Comparison of ENCODE assay signal across 1 cellular context in genomic region chr21:33201945-33202344, GRCh38.
TF ChIP-seq lines count a peak whose summit lies in the region.

No MANE protein-coding gene starts in this region.

TF ChIP-seq in GM23338, 12 proteins besides CTCF, POLR2A, EP300 and RAD21 (continued from another document):
- TF ChIP-seq, protein P1, sequence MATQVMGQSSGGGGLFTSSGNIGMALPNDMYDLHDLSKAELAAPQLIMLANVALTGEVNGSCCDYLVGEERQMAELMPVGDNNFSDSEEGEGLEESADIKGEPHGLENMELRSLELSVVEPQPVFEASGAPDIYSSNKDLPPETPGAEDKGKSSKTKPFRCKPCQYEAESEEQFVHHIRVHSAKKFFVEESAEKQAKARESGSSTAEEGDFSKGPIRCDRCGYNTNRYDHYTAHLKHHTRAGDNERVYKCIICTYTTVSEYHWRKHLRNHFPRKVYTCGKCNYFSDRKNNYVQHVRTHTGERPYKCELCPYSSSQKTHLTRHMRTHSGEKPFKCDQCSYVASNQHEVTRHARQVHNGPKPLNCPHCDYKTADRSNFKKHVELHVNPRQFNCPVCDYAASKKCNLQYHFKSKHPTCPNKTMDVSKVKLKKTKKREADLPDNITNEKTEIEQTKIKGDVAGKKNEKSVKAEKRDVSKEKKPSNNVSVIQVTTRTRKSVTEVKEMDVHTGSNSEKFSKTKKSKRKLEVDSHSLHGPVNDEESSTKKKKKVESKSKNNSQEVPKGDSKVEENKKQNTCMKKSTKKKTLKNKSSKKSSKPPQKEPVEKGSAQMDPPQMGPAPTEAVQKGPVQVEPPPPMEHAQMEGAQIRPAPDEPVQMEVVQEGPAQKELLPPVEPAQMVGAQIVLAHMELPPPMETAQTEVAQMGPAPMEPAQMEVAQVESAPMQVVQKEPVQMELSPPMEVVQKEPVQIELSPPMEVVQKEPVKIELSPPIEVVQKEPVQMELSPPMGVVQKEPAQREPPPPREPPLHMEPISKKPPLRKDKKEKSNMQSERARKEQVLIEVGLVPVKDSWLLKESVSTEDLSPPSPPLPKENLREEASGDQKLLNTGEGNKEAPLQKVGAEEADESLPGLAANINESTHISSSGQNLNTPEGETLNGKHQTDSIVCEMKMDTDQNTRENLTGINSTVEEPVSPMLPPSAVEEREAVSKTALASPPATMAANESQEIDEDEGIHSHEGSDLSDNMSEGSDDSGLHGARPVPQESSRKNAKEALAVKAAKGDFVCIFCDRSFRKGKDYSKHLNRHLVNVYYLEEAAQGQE (IDR thresholded peaks at IDR 0.05; ENCODE audit: unreplicated experiment), result no peak
- TF ChIP-seq EZH2 (IDR thresholded peaks at IDR 0.05; ENCODE audit: low read depth, unreplicated experiment), result no peak
- no peak for TF ChIP-seq EZH2phosphoT487 (IDR thresholded peaks at IDR 0.05; ENCODE audit: unreplicated experiment)
- no peak for TF ChIP-seq NANOG (IDR thresholded peaks at IDR 0.05; ENCODE audit: borderline replicate concordance)
- TF ChIP-seq JUNB (IDR thresholded peaks at IDR 0.05; ENCODE audit: unreplicated experiment), result no peak
- no peak for TF ChIP-seq STAT1 (IDR thresholded peaks at IDR 0.05; ENCODE audit: unreplicated experiment)
- TF ChIP-seq, protein P2, sequence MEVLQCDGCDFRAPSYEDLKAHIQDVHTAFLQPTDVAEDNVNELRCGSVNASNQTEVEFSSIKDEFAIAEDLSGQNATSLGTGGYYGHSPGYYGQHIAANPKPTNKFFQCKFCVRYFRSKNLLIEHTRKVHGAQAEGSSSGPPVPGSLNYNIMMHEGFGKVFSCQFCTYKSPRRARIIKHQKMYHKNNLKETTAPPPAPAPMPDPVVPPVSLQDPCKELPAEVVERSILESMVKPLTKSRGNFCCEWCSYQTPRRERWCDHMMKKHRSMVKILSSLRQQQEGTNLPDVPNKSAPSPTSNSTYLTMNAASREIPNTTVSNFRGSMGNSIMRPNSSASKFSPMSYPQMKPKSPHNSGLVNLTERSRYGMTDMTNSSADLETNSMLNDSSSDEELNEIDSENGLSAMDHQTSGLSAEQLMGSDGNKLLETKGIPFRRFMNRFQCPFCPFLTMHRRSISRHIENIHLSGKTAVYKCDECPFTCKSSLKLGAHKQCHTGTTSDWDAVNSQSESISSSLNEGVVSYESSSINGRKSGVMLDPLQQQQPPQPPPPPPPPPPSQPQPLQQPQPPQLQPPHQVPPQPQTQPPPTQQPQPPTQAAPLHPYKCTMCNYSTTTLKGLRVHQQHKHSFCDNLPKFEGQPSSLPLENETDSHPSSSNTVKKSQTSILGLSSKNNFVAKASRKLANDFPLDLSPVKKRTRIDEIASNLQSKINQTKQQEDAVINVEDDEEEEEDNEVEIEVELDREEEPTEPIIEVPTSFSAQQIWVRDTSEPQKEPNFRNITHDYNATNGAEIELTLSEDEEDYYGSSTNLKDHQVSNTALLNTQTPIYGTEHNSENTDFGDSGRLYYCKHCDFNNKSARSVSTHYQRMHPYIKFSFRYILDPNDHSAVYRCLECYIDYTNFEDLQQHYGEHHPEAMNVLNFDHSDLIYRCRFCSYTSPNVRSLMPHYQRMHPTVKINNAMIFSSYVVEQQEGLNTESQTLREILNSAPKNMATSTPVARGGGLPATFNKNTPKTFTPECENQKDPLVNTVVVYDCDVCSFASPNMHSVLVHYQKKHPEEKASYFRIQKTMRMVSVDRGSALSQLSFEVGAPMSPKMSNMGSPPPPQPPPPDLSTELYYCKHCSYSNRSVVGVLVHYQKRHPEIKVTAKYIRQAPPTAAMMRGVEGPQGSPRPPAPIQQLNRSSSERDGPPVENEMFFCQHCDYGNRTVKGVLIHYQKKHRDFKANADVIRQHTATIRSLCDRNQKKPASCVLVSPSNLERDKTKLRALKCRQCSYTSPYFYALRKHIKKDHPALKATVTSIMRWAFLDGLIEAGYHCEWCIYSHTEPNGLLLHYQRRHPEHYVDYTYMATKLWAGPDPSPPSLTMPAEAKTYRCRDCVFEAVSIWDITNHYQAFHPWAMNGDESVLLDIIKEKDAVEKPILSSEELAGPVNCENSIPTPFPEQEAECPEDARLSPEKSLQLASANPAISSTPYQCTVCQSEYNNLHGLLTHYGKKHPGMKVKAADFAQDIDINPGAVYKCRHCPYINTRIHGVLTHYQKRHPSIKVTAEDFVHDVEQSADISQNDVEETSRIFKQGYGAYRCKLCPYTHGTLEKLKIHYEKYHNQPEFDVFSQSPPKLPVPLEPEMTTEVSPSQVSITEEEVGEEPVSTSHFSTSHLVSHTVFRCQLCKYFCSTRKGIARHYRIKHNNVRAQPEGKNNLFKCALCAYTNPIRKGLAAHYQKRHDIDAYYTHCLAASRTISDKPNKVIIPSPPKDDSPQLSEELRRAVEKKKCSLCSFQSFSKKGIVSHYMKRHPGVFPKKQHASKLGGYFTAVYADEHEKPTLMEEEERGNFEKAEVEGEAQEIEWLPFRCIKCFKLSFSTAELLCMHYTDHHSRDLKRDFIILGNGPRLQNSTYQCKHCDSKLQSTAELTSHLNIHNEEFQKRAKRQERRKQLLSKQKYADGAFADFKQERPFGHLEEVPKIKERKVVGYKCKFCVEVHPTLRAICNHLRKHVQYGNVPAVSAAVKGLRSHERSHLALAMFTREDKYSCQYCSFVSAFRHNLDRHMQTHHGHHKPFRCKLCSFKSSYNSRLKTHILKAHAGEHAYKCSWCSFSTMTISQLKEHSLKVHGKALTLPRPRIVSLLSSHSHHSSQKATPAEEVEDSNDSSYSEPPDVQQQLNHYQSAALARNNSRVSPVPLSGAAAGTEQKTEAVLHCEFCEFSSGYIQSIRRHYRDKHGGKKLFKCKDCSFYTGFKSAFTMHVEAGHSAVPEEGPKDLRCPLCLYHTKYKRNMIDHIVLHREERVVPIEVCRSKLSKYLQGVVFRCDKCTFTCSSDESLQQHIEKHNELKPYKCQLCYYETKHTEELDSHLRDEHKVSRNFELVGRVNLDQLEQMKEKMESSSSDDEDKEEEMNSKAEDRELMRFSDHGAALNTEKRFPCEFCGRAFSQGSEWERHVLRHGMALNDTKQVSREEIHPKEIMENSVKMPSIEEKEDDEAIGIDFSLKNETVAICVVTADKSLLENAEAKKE (CRISPR knock-in tag; IDR thresholded peaks at IDR 0.05), result no peak
- no peak for TF ChIP-seq ETS1 (IDR thresholded peaks at IDR 0.05)
